10 cellular contexts compared by ENCODE assay signal in genomic region chr16:4377573-4378146, GRCh38. TPM values are rescaled to one million over a fixed set of nuclear protein-coding genes. Genes with fewer than 3 reads are reported as not detected.
A peak's percentile ranks its signal among the peaks of the same experiment; 100 is the strongest.
DNase-seq lines count a peak whose midpoint lies in the region; ATAC-seq and TF ChIP-seq lines count a peak whose summit lies in the region.
"Had no signal": no experiment of that assay in that cellular context is flagged by ENCODE, and none has a peak within 500 bp of the region (broad histone marks: within the 10 kb centered on the region; RNA-seq: fewer than 3 reads in every experiment).

No MANE protein-coding gene starts in this region.

- no peak overlapping the region for H3K27ac Mint-ChIP-seq in CD8-positive, alpha-beta T cell
- H3K27ac Mint-ChIP-seq in T-helper 17 cell = peak overlapping the region; percentile 92
- no peak overlapping the region for H3K27ac Mint-ChIP-seq in activated T-helper 1 cell treated with anti-CD3 and anti-CD28 coated beads, Interleukin-12 subunit alpha, Interleukin-12 subunit beta, Interleukin-2, Interleukin-4 antibody, amounts not matched to agents 30 ng/mL and 10 ng/mL and 1 ng/mL, durations not matched to agents 14 hours and 24 hours and 36 hours
- H3K27ac Mint-ChIP-seq in activated CD4-positive, alpha-beta T cell treated with anti-CD3 and anti-CD28 coated beads, Interleukin-2, amount 10 ng/mL, durations not matched to agents 7 days and 5 days = no peak overlapping the region

- H3K9me3 Mint-ChIP-seq in CD8-positive, alpha-beta T cell = no peaks in the 10 kb centered on the region
- no peaks in the 10 kb centered on the region for H3K9me3 Mint-ChIP-seq in activated T-helper 1 cell treated with anti-CD3 and anti-CD28 coated beads, Interleukin-12 subunit alpha, Interleukin-12 subunit beta, Interleukin-2, Interleukin-4 antibody, amounts not matched to agents 30 ng/mL and 10 ng/mL and 1 ng/mL, durations not matched to agents 14 hours and 24 hours and 36 hours
- H3K9me3 Mint-ChIP-seq in activated CD4-positive, alpha-beta T cell treated with anti-CD3 and anti-CD28 coated beads, Interleukin-2, amount 10 ng/mL, durations not matched to agents 7 days and 5 days = no peaks in the 10 kb centered on the region

- H3K27ac ChIP-seq in CD8-positive, alpha-beta T cell (ENCODE audit: low read depth, low read length) = no peak overlapping the region
- peak overlapping the region; percentile 69 for H3K27ac ChIP-seq in psoas muscle

- no peaks in the 10 kb centered on the region for H3K9me3 ChIP-seq in CD8-positive, alpha-beta T cell (ENCODE audit: low read length)
- H3K9me3 ChIP-seq in T-helper 17 cell (ENCODE audit: control insufficient read depth, low read length, poor library complexity, severe bottlenecking) (no peaks in the 10 kb centered on the region), psoas muscle (no peaks in the 10 kb centered on the region)

- intact Hi-C loops in CD8-positive, alpha-beta T cell (cut with DNase I, micrococcal nuclease) = no loop called here
- intact Hi-C loops in left cardiac atrium (cut with DNase I) (no loop called here), psoas muscle (cut with DNase I) (no loop called here)
- intact Hi-C loops in activated T-helper 1 cell treated with anti-CD3 and anti-CD28 coated beads, Interleukin-12 subunit alpha, Interleukin-12 subunit beta, Interleukin-2, Interleukin-4 antibody, amounts not matched to agents 30 ng/mL and 10 ng/mL and 1 ng/mL, durations not matched to agents 14 hours and 24 hours and 36 hours (cut with micrococcal nuclease) = no loop called here

- no peaks in the 10 kb centered on the region for H3K27me3 ChIP-seq in CD8-positive, alpha-beta T cell (ENCODE audit: insufficient read depth, low read length)
- H3K27me3 ChIP-seq in psoas muscle (ENCODE audit: insufficient read depth in 3 of 3, low read length in 2 of 3) = no peaks in the 10 kb centered on the region

- H3K4me3 ChIP-seq in CD8-positive, alpha-beta T cell (ENCODE audit: low read depth, low read length) = no peak overlapping the region
- H3K4me3 ChIP-seq in psoas muscle = no peak overlapping the region

- peaks cover 19% of the 10 kb centered on the region for H3K4me1 Mint-ChIP-seq in CD8-positive, alpha-beta T cell (ENCODE audit: low read depth)
- H3K4me1 Mint-ChIP-seq in T-helper 17 cell = peaks cover 40% of the 10 kb centered on the region
- H3K4me1 Mint-ChIP-seq in activated T-helper 1 cell treated with anti-CD3 and anti-CD28 coated beads, Interleukin-12 subunit alpha, Interleukin-12 subunit beta, Interleukin-2, Interleukin-4 antibody, amounts not matched to agents 30 ng/mL and 10 ng/mL and 1 ng/mL, durations not matched to agents 14 hours and 24 hours and 36 hours (ENCODE audit: low read depth) = no peaks in the 10 kb centered on the region
- peaks cover 2% of the 10 kb centered on the region for H3K4me1 Mint-ChIP-seq in activated CD4-positive, alpha-beta T cell treated with anti-CD3 and anti-CD28 coated beads, Interleukin-2, amount 10 ng/mL, durations not matched to agents 7 days and 5 days

- no peak for TF ChIP-seq CTCF in CD8-positive, alpha-beta T cell (IDR thresholded peaks at IDR 0.05)
- TF ChIP-seq CTCF in psoas muscle (IDR thresholded peaks at IDR 0.05) = no peak

- CTCF ChIA-PET in CD8-positive, alpha-beta T cell (lab: Charles Lee) = interaction anchor here (1.7 kb wide), 1 partner anchor 25 kb away, joined by 7 read pairs; no protein-coding TSS in a partner anchor
- CTCF ChIA-PET in activated CD4-positive, alpha-beta T cell treated with anti-CD3 and anti-CD28 coated beads, Interleukin-2, amount 10 ng/mL, durations not matched to agents 7 days and 5 days (lab: Charles Lee) = interaction anchor here (0.5 to 1.6 kb wide), 3 partner anchors 14 to 38 kb away, joined by 3 read pairs; no protein-coding TSS in a partner anchor

- DNase-seq in CD8-positive, alpha-beta T cell = peak in 1 of 7 experiments; percentile 32
- no peak for DNase-seq in T-helper 17 cell
- DNase-seq in left cardiac atrium = peak; percentile 19
- DNase-seq in psoas muscle = no peak
- no peak for DNase-seq in activated T-helper 1 cell treated with anti-CD3 and anti-CD28 coated beads, Interleukin-12 subunit alpha, Interleukin-12 subunit beta, Interleukin-2, Interleukin-4 antibody, amounts not matched to agents 30 ng/mL and 10 ng/mL and 1 ng/mL, durations not matched to agents 14 hours and 24 hours and 36 hours (ENCODE audit: low spot score)
- DNase-seq in amniotic stem cell (lab: John Stamatoyannopoulos, UW) = no peak
- DNase-seq in activated CD4-positive, alpha-beta T cell treated with anti-CD3 and anti-CD28 coated beads, Interleukin-2, amount 10 ng/mL, durations not matched to agents 7 days and 5 days = no peak
- DNase-seq: NCI-H2171; stimulated activated CD4-positive, alpha-beta T cell treated with anti-CD3 and anti-CD28 coated beads, Interleukin-15, amount 100 ng/mL, for 24 hours had no signal

- H3K36me3 ChIP-seq in CD8-positive, alpha-beta T cell (ENCODE audit: insufficient read depth, low read length) = peaks cover 3% of the 10 kb centered on the region
- H3K36me3 ChIP-seq in psoas muscle (ENCODE audit: insufficient read depth in 1 of 2, low read depth in 1 of 2) = no peaks in the 10 kb centered on the region

- peaks cover 20% of the 10 kb centered on the region for H3K36me3 Mint-ChIP-seq in CD8-positive, alpha-beta T cell
- no peaks in the 10 kb centered on the region for H3K36me3 Mint-ChIP-seq in T-helper 17 cell (ENCODE audit: low read depth)
- H3K36me3 Mint-ChIP-seq in activated T-helper 1 cell treated with anti-CD3 and anti-CD28 coated beads, Interleukin-12 subunit alpha, Interleukin-12 subunit beta, Interleukin-2, Interleukin-4 antibody, amounts not matched to agents 30 ng/mL and 10 ng/mL and 1 ng/mL, durations not matched to agents 14 hours and 24 hours and 36 hours (ENCODE audit: low read depth) = no peaks in the 10 kb centered on the region
- H3K36me3 Mint-ChIP-seq in activated CD4-positive, alpha-beta T cell treated with anti-CD3 and anti-CD28 coated beads, Interleukin-2, amount 10 ng/mL, durations not matched to agents 7 days and 5 days (ENCODE audit: low read depth) = no peaks in the 10 kb centered on the region

- ATAC-seq in CD8-positive, alpha-beta T cell = no peak
- ATAC-seq in T-helper 17 cell = peak; percentile 28
- no peak for ATAC-seq in left cardiac atrium
- ATAC-seq in psoas muscle = no peak
- ATAC-seq in HG03280 (IDR thresholded peaks at IDR 0.05; ENCODE audit: unreplicated experiment) = no peak

- POLR2A ChIA-PET in CD8-positive, alpha-beta T cell (lab: Charles Lee) = no interaction called here
- POLR2A ChIA-PET in activated CD4-positive, alpha-beta T cell treated with anti-CD3 and anti-CD28 coated beads, Interleukin-2, amount 10 ng/mL, durations not matched to agents 7 days and 5 days (lab: Charles Lee) = no interaction called here

- no peaks in the 10 kb centered on the region for H3K27me3 Mint-ChIP-seq in CD8-positive, alpha-beta T cell (ENCODE audit: low read depth)
- no peaks in the 10 kb centered on the region for H3K27me3 Mint-ChIP-seq in T-helper 17 cell
- H3K27me3 Mint-ChIP-seq in activated T-helper 1 cell treated with anti-CD3 and anti-CD28 coated beads, Interleukin-12 subunit alpha, Interleukin-12 subunit beta, Interleukin-2, Interleukin-4 antibody, amounts not matched to agents 30 ng/mL and 10 ng/mL and 1 ng/mL, durations not matched to agents 14 hours and 24 hours and 36 hours (ENCODE audit: insufficient read depth) = no peaks in the 10 kb centered on the region
- H3K27me3 Mint-ChIP-seq in activated CD4-positive, alpha-beta T cell treated with anti-CD3 and anti-CD28 coated beads, Interleukin-2, amount 10 ng/mL, durations not matched to agents 7 days and 5 days = no peaks in the 10 kb centered on the region

- WGBS in psoas muscle, 3 donors = 64 to 81% (median 70%) methylated on average over 12 of the region's 12 CpGs

- H3K4me3 Mint-ChIP-seq in CD8-positive, alpha-beta T cell = peak overlapping the region; percentile 15
- peak overlapping the region; percentile 77 for H3K4me3 Mint-ChIP-seq in T-helper 17 cell
- no peak overlapping the region for H3K4me3 Mint-ChIP-seq in activated T-helper 1 cell treated with anti-CD3 and anti-CD28 coated beads, Interleukin-12 subunit alpha, Interleukin-12 subunit beta, Interleukin-2, Interleukin-4 antibody, amounts not matched to agents 30 ng/mL and 10 ng/mL and 1 ng/mL, durations not matched to agents 14 hours and 24 hours and 36 hours
- H3K4me3 Mint-ChIP-seq in activated CD4-positive, alpha-beta T cell treated with anti-CD3 and anti-CD28 coated beads, Interleukin-2, amount 10 ng/mL, durations not matched to agents 7 days and 5 days = no peak overlapping the region

- peaks cover 9% of the 10 kb centered on the region for H3K4me1 ChIP-seq in CD8-positive, alpha-beta T cell (ENCODE audit: insufficient read depth, low read length)
- H3K4me1 ChIP-seq in psoas muscle = peaks cover 42% of the 10 kb centered on the region

RNA-seq across cellular contexts. Expression of gene VASN, which starts 6.0 kb away (rescaled TPM):
- under 1 TPM; 0.57 to 0.83 TPM for total RNA-seq in CD8-positive, alpha-beta T cell
- under 1 TPM; 0.55 to 0.57 TPM for total RNA-seq in T-helper 17 cell
- total RNA-seq in left cardiac atrium = 10 to 100 TPM; 10.6 to 20.0 TPM
- 1 to 10 TPM; 3.0 to 3.6 (median 3.4) TPM for total RNA-seq in psoas muscle
- polyA plus RNA-seq in psoas muscle = 1 to 10 TPM; 2.0 to 3.8 (median 3.3) TPM
- 0.18 TPM in 1 of 2 replicates, not detected in the other for total RNA-seq in activated T-helper 1 cell treated with anti-CD3 and anti-CD28 coated beads, Interleukin-12 subunit alpha, Interleukin-12 subunit beta, Interleukin-2, Interleukin-4 antibody, amounts not matched to agents 30 ng/mL and 10 ng/mL and 1 ng/mL, durations not matched to agents 14 hours and 24 hours and 36 hours
- not detected for total RNA-seq in activated CD4-positive, alpha-beta T cell treated with anti-CD3 and anti-CD28 coated beads, Interleukin-2, amount 10 ng/mL, durations not matched to agents 7 days and 5 days

RNA-seq across cellular contexts. Expression of gene PAM16, which starts 26.5 kb away (rescaled TPM):
- total RNA-seq in CD8-positive, alpha-beta T cell = 10 to 100 TPM; 30.9 to 31.4 TPM
- total RNA-seq in T-helper 17 cell (10 to 100 TPM; 32.3 to 41.4 TPM), left cardiac atrium (10 to 100 TPM; 51.0 to 64.3 TPM), psoas muscle (10 to 100 TPM; 60.5 to 84.2 (median 70.7) TPM)
- polyA plus RNA-seq in psoas muscle = 100 to 1,000 TPM; 144 to 163 (median 160) TPM
- total RNA-seq in activated T-helper 1 cell treated with anti-CD3 and anti-CD28 coated beads, Interleukin-12 subunit alpha, Interleukin-12 subunit beta, Interleukin-2, Interleukin-4 antibody, amounts not matched to agents 30 ng/mL and 10 ng/mL and 1 ng/mL, durations not matched to agents 14 hours and 24 hours and 36 hours = 91.5 and 106 TPM in 2 replicates
- 10 to 100 TPM; 35.1 to 39.3 TPM for total RNA-seq in activated CD4-positive, alpha-beta T cell treated with anti-CD3 and anti-CD28 coated beads, Interleukin-2, amount 10 ng/mL, durations not matched to agents 7 days and 5 days

RNA-seq across cellular contexts. Expression of gene CORO7, which starts 38.7 kb away (rescaled TPM):
- total RNA-seq in CD8-positive, alpha-beta T cell = 100 to 1,000 TPM; 950 to 991 TPM
- 100 to 1,000 TPM; 733 to 757 TPM for total RNA-seq in T-helper 17 cell
- total RNA-seq in left cardiac atrium = 10 to 100 TPM; 15.6 to 19.5 TPM
- total RNA-seq in psoas muscle = 1 to 10 TPM; 5.2 to 7.9 (median 7.2) TPM
- 1 to 10 TPM; 3.4 to 5.8 (median 3.9) TPM for polyA plus RNA-seq in psoas muscle
- total RNA-seq in activated T-helper 1 cell treated with anti-CD3 and anti-CD28 coated beads, Interleukin-12 subunit alpha, Interleukin-12 subunit beta, Interleukin-2, Interleukin-4 antibody, amounts not matched to agents 30 ng/mL and 10 ng/mL and 1 ng/mL, durations not matched to agents 14 hours and 24 hours and 36 hours = 87.9 and 90.8 TPM in 2 replicates
- 100 to 1,000 TPM; 196 to 211 TPM for total RNA-seq in activated CD4-positive, alpha-beta T cell treated with anti-CD3 and anti-CD28 coated beads, Interleukin-2, amount 10 ng/mL, durations not matched to agents 7 days and 5 days

RNA-seq across cellular contexts. Expression of gene DNAJA3, which starts 48.0 kb away (rescaled TPM):
- 10 to 100 TPM; 13.8 to 17.4 TPM for total RNA-seq in CD8-positive, alpha-beta T cell
- total RNA-seq in T-helper 17 cell (10 to 100 TPM; 27.9 to 29.7 TPM), left cardiac atrium (10 to 100 TPM; 44.6 to 48.3 TPM), psoas muscle (100 to 1,000 TPM in 1 of 4 donors, 10 to 100 TPM in 3; 77.4 to 110 (median 80.5) TPM)
- 100 to 1,000 TPM in 1 of 3 donors, 10 to 100 TPM in 2; 68.0 to 104 (median 95.9) TPM for polyA plus RNA-seq in psoas muscle
- total RNA-seq in activated T-helper 1 cell treated with anti-CD3 and anti-CD28 coated beads, Interleukin-12 subunit alpha, Interleukin-12 subunit beta, Interleukin-2, Interleukin-4 antibody, amounts not matched to agents 30 ng/mL and 10 ng/mL and 1 ng/mL, durations not matched to agents 14 hours and 24 hours and 36 hours = 103 and 107 TPM in 2 replicates
- total RNA-seq in activated CD4-positive, alpha-beta T cell treated with anti-CD3 and anti-CD28 coated beads, Interleukin-2, amount 10 ng/mL, durations not matched to agents 7 days and 5 days = 10 to 100 TPM; 51.6 to 55.0 TPM

Comparison
In these comparisons a context has a peak if more than half of its experiments do, and no peak if none do; other contexts are left out.
1. H3K4me3 Mint-ChIP-seq: peak in CD8-positive, alpha-beta T cell (single experiment) and T-helper 17 cell (single experiment); none in activated T-helper 1 cell treated with anti-CD3 and anti-CD28 coated beads, Interleukin-12 subunit alpha, Interleukin-12 subunit beta, Interleukin-2, Interleukin-4 antibody, amounts not matched to agents 30 ng/mL and 10 ng/mL and 1 ng/mL, durations not matched to agents 14 hours and 24 hours and 36 hours (single experiment) and activated CD4-positive, alpha-beta T cell treated with anti-CD3 and anti-CD28 coated beads, Interleukin-2, amount 10 ng/mL, durations not matched to agents 7 days and 5 days (single experiment).